ENCODE assay signal across 9 cellular contexts in the genomic region with DNA sequence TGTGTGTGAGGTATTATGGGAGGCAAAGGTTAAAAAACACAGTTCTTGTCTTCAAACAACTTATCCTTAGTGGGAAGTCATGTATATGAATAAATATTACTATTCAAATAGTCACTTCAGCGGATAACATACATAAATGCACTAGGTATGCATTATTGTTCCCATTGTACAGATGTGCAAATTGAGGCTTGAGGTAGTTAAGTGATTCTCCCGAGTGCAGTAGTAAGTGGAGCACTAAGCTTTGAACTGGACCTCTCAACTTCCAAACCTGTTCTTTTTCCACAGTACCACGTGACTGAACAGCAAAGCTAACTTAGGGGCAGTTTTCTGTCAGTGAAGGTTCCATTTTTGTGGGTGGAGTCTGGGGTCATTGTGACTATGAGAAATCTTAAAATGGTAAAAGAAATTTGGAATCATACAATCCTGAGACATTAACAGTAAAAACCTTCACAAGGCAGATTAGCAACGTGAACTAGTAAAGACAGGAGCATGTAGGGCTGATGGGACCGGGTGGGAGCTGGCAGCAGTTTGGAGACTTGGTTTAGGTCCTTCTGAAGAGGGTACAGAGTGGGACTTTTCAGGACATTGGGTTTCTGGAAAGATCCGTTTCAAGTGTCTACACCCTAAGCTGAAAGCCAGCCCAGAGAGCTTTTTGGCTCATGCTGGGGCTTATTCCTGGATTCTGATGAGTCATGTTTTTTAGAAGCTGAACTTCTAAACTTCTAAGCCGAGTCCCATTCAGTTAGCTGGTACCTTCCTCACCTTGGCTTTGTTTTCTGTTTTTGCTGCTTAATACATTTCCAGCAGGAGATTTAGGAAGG.
DNase-seq lines count a peak whose midpoint lies in the region; ATAC-seq and TF ChIP-seq lines count a peak whose summit lies in the region.
"Had no signal": no experiment of that assay in that cellular context is flagged by ENCODE, and none has a peak within 500 bp of the region (broad histone marks: within the 10 kb centered on the region; RNA-seq: fewer than 3 reads in every experiment).

No MANE protein-coding gene starts in this region.

- H3K4me1 ChIP-seq in thyroid gland (peaks cover 22 to 34% of the 10 kb centered on the region in 2 donors), BE2C (peaks cover 14% of the 10 kb centered on the region)

- no peak for TF ChIP-seq POLR2A in thyroid gland (IDR thresholded peaks at IDR 0.05)

- no peaks in the 10 kb centered on the region for H3K27me3 Mint-ChIP-seq in activated T-cell treated with anti-CD3 and anti-CD28 coated beads, Interleukin-2, amount 50 U/mL, for 72 hours (ENCODE audit: low read depth)
- no peaks in the 10 kb centered on the region for H3K27me3 Mint-ChIP-seq in activated T-helper 1 cell treated with anti-CD3 and anti-CD28 coated beads, Interleukin-12 subunit alpha, Interleukin-12 subunit beta, Interleukin-2, Interleukin-4 antibody, amounts not matched to agents 30 ng/mL and 10 ng/mL and 1 ng/mL, durations not matched to agents 14 hours and 24 hours and 36 hours (ENCODE audit: insufficient read depth)

- H3K9me3 Mint-ChIP-seq in activated T-cell treated with anti-CD3 and anti-CD28 coated beads, Interleukin-2, amount 50 U/mL, for 72 hours = peaks cover 0 to 3% of the 10 kb centered on the region in 2 donors
- H3K9me3 Mint-ChIP-seq in activated T-helper 1 cell treated with anti-CD3 and anti-CD28 coated beads, Interleukin-12 subunit alpha, Interleukin-12 subunit beta, Interleukin-2, Interleukin-4 antibody, amounts not matched to agents 30 ng/mL and 10 ng/mL and 1 ng/mL, durations not matched to agents 14 hours and 24 hours and 36 hours = no peaks in the 10 kb centered on the region

- DNase-seq in activated T-cell treated with anti-CD3 and anti-CD28 coated beads, Interleukin-2, amount 50 U/mL, for 72 hours = no peak
- DNase-seq in activated T-cell treated with anti-CD3 and anti-CD28 coated beads, Interleukin-2, amount 50 U/mL, for 1 hour = no peak
- no peak for DNase-seq in activated T-helper 1 cell treated with anti-CD3 and anti-CD28 coated beads, Interleukin-12 subunit alpha, Interleukin-12 subunit beta, Interleukin-2, Interleukin-4 antibody, amounts not matched to agents 30 ng/mL and 10 ng/mL and 1 ng/mL, durations not matched to agents 14 hours and 24 hours and 36 hours (ENCODE audit: low spot score)
- DNase-seq in left cardiac atrium (peak; percentile 39), thyroid gland (peak; percentile 76 to 78), BE2C (no peak), GM19238 (ENCODE audit: insufficient read length, low spot score) (no peak)
- DNase-seq: COR-L47 had no signal

- TF ChIP-seq CTCF in thyroid gland (IDR thresholded peaks at IDR 0.05) = no peak
- no peak for TF ChIP-seq CTCF in BE2C (IDR thresholded peaks at IDR 0.05; ENCODE audit: low read depth, low read length)

- intact Hi-C loops in activated T-helper 1 cell treated with anti-CD3 and anti-CD28 coated beads, Interleukin-12 subunit alpha, Interleukin-12 subunit beta, Interleukin-2, Interleukin-4 antibody, amounts not matched to agents 30 ng/mL and 10 ng/mL and 1 ng/mL, durations not matched to agents 14 hours and 24 hours and 36 hours (cut with micrococcal nuclease) = no loop called here
- intact Hi-C loops in left cardiac atrium (cut with DNase I) = no loop called here
- intact Hi-C loops in thyroid gland (cut with DNase I) = no loop called here

- H3K27ac Mint-ChIP-seq in activated T-cell treated with anti-CD3 and anti-CD28 coated beads, Interleukin-2, amount 50 U/mL, for 72 hours = peak overlapping the region; percentile 82
- peak overlapping the region; percentile 97 for H3K27ac Mint-ChIP-seq in activated T-helper 1 cell treated with anti-CD3 and anti-CD28 coated beads, Interleukin-12 subunit alpha, Interleukin-12 subunit beta, Interleukin-2, Interleukin-4 antibody, amounts not matched to agents 30 ng/mL and 10 ng/mL and 1 ng/mL, durations not matched to agents 14 hours and 24 hours and 36 hours

- no peak overlapping the region for H3K4me3 ChIP-seq in thyroid gland (replicated peaks in 1 of 3)
- H3K4me3 ChIP-seq in BE2C (ENCODE audit: low read depth, low read length) = no peak overlapping the region

- ATAC-seq in activated T-cell treated with anti-CD3 and anti-CD28 coated beads, Interleukin-2, amount 50 U/mL, for 72 hours (replicated peaks in 1 of 2) = no peak
- ATAC-seq in left cardiac atrium = peak; percentile 61 to 81
- ATAC-seq in HG03045 (IDR thresholded peaks at IDR 0.05; ENCODE audit: unreplicated experiment) = no peak

- peak overlapping the region; percentile 46 to 64 for H3K4me3 Mint-ChIP-seq in activated T-cell treated with anti-CD3 and anti-CD28 coated beads, Interleukin-2, amount 50 U/mL, for 72 hours
- H3K4me3 Mint-ChIP-seq in activated T-helper 1 cell treated with anti-CD3 and anti-CD28 coated beads, Interleukin-12 subunit alpha, Interleukin-12 subunit beta, Interleukin-2, Interleukin-4 antibody, amounts not matched to agents 30 ng/mL and 10 ng/mL and 1 ng/mL, durations not matched to agents 14 hours and 24 hours and 36 hours = peak overlapping the region; percentile 62

- H3K9me3 ChIP-seq in thyroid gland (no peaks in the 10 kb centered on the region), BE2C (peaks cover 3% of the 10 kb centered on the region; the same call in 1 of the 2 replicates)

- H3K36me3 Mint-ChIP-seq in activated T-cell treated with anti-CD3 and anti-CD28 coated beads, Interleukin-2, amount 50 U/mL, for 72 hours (ENCODE audit: insufficient read depth in 2 of 2) = peaks cover 5 to 8% of the 10 kb centered on the region in 2 donors
- H3K36me3 Mint-ChIP-seq in activated T-helper 1 cell treated with anti-CD3 and anti-CD28 coated beads, Interleukin-12 subunit alpha, Interleukin-12 subunit beta, Interleukin-2, Interleukin-4 antibody, amounts not matched to agents 30 ng/mL and 10 ng/mL and 1 ng/mL, durations not matched to agents 14 hours and 24 hours and 36 hours (ENCODE audit: low read depth) = peaks cover 28% of the 10 kb centered on the region

- H3K36me3 ChIP-seq in thyroid gland = no peaks in the 10 kb centered on the region
- no peaks in the 10 kb centered on the region for H3K36me3 ChIP-seq in BE2C

- H3K27ac ChIP-seq in thyroid gland = peak overlapping the region; percentile 72 to 76 (median 72)

- peaks cover 68% of the 10 kb centered on the region for H3K4me1 Mint-ChIP-seq in activated T-cell treated with anti-CD3 and anti-CD28 coated beads, Interleukin-2, amount 50 U/mL, for 72 hours (ENCODE audit: low read depth)
- peaks cover 68% of the 10 kb centered on the region for H3K4me1 Mint-ChIP-seq in activated T-helper 1 cell treated with anti-CD3 and anti-CD28 coated beads, Interleukin-12 subunit alpha, Interleukin-12 subunit beta, Interleukin-2, Interleukin-4 antibody, amounts not matched to agents 30 ng/mL and 10 ng/mL and 1 ng/mL, durations not matched to agents 14 hours and 24 hours and 36 hours (ENCODE audit: low read depth)

- WGBS in thyroid gland, 2 donors = 45 to 54% methylated on average over 7 of the region's 7 CpGs

- no peaks in the 10 kb centered on the region for H3K27me3 ChIP-seq in thyroid gland
- no peaks in the 10 kb centered on the region for H3K27me3 ChIP-seq in BE2C

Comparison
In these comparisons a context has a peak if more than half of its experiments do, and no peak if none do; other contexts are left out.
1. ATAC-seq: peak in left cardiac atrium (2 of 2); none in activated T-cell treated with anti-CD3 and anti-CD28 coated beads, Interleukin-2, amount 50 U/mL, for 72 hours (0 of 2) and HG03045 (single experiment).
2. DNase-seq: peak in left cardiac atrium (single experiment) and thyroid gland (2 of 2); none in activated T-cell treated with anti-CD3 and anti-CD28 coated beads, Interleukin-2, amount 50 U/mL, for 72 hours (0 of 2), activated T-cell treated with anti-CD3 and anti-CD28 coated beads, Interleukin-2, amount 50 U/mL, for 1 hour (single experiment), activated T-helper 1 cell treated with anti-CD3 and anti-CD28 coated beads, Interleukin-12 subunit alpha, Interleukin-12 subunit beta, Interleukin-2, Interleukin-4 antibody, amounts not matched to agents 30 ng/mL and 10 ng/mL and 1 ng/mL, durations not matched to agents 14 hours and 24 hours and 36 hours (single experiment), BE2C (single experiment) and GM19238 (single experiment).